11 cellular contexts compared by ENCODE assay signal in genomic region chr16:27321013-27321960, GRCh38. TPM values are rescaled to one million over a fixed set of nuclear protein-coding genes. Genes with fewer than 3 reads are reported as not detected.
DNase-seq lines count a peak whose midpoint lies in the region; TF ChIP-seq lines count a peak whose summit lies in the region.
"Had no signal": no experiment of that assay in that cellular context is flagged by ENCODE, and none has a peak within 500 bp of the region (broad histone marks: within the 10 kb centered on the region; RNA-seq: fewer than 3 reads in every experiment).

No MANE protein-coding gene starts in this region.

- intact Hi-C loops in activated T-helper 2 cell treated with anti-CD3 and anti-CD28 coated beads, Interferon-gamma antibody, Interleukin-2, Interleukin-4, amounts not matched to agents 10 μg/mL and 5 μg/mL and 100 μg/mL, durations not matched to agents 14 hours and 24 hours and 36 hours (cut with micrococcal nuclease): no loop called here
- intact Hi-C loops in ascending aorta (cut with DNase I): no loop called here

- H3K27ac Mint-ChIP-seq in activated T-cell treated with anti-CD3 and anti-CD28 coated beads, Interleukin-2, amount 50 U/mL, for 24 hours: peak overlapping the region; percentile 96
- H3K27ac Mint-ChIP-seq in activated T-helper 2 cell treated with anti-CD3 and anti-CD28 coated beads, Interferon-gamma antibody, Interleukin-2, Interleukin-4, amounts not matched to agents 10 μg/mL and 5 μg/mL and 100 μg/mL, durations not matched to agents 14 hours and 24 hours and 36 hours: peak overlapping the region; percentile 58

- H3K36me3 Mint-ChIP-seq in activated T-cell treated with anti-CD3 and anti-CD28 coated beads, Interleukin-2, amount 50 U/mL, for 24 hours (ENCODE audit: low read depth): peaks cover 98% of the 10 kb centered on the region
- H3K36me3 Mint-ChIP-seq in activated T-helper 2 cell treated with anti-CD3 and anti-CD28 coated beads, Interferon-gamma antibody, Interleukin-2, Interleukin-4, amounts not matched to agents 10 μg/mL and 5 μg/mL and 100 μg/mL, durations not matched to agents 14 hours and 24 hours and 36 hours (ENCODE audit: low read depth): peaks cover 100% of the 10 kb centered on the region

- peak overlapping the region; percentile 31 for H3K27ac ChIP-seq in thymus (ENCODE audit: low read depth)
- peak overlapping the region in 1 of 2 donors; percentile 64 for H3K27ac ChIP-seq in ascending aorta

- DNase-seq in activated T-cell treated with anti-CD3 and anti-CD28 coated beads, Interleukin-2, amount 50 U/mL, for 24 hours: no peak
- no peak for DNase-seq in activated T-cell treated with anti-CD3 and anti-CD28 coated beads, Interleukin-2, amount 50 U/mL, for 1 hour
- DNase-seq in activated T-helper 2 cell treated with anti-CD3 and anti-CD28 coated beads, Interferon-gamma antibody, Interleukin-2, Interleukin-4, amounts not matched to agents 10 μg/mL and 5 μg/mL and 100 μg/mL, durations not matched to agents 14 hours and 24 hours and 36 hours (ENCODE audit: low spot score): no peak
- DNase-seq in hepatic stellate cell (ENCODE audit: low spot score) (peak; percentile 27), SW480 (ENCODE audit: low spot score) (no peak), KG1 (lab: John Stamatoyannopoulos, UW) (no peak), ascending aorta (ENCODE audit: low spot score in 2 of 2) (no peak)
- DNase-seq: activated CD4-positive, alpha-beta T cell treated with anti-CD3 and anti-CD28 coated beads for 4 hours; NCI-H82 had no signal

- H3K9me3 ChIP-seq in thymus (ENCODE audit: control insufficient read depth): no peaks in the 10 kb centered on the region
- no peaks in the 10 kb centered on the region for H3K9me3 ChIP-seq in ascending aorta

- peaks cover 98% of the 10 kb centered on the region for H3K4me1 Mint-ChIP-seq in activated T-cell treated with anti-CD3 and anti-CD28 coated beads, Interleukin-2, amount 50 U/mL, for 24 hours (ENCODE audit: low read depth)
- H3K4me1 Mint-ChIP-seq in activated T-helper 2 cell treated with anti-CD3 and anti-CD28 coated beads, Interferon-gamma antibody, Interleukin-2, Interleukin-4, amounts not matched to agents 10 μg/mL and 5 μg/mL and 100 μg/mL, durations not matched to agents 14 hours and 24 hours and 36 hours (ENCODE audit: low read depth): peaks cover 76% of the 10 kb centered on the region

- peaks cover 11% of the 10 kb centered on the region for H3K4me1 ChIP-seq in thymus (ENCODE audit: control insufficient read depth, insufficient read depth, low read length)
- H3K4me1 ChIP-seq in ascending aorta: peaks cover 8 to 16% of the 10 kb centered on the region in 2 donors

- H3K4me3 ChIP-seq in thymus (ENCODE audit: low read length): no peak overlapping the region
- no peak overlapping the region for H3K4me3 ChIP-seq in ascending aorta
- H3K4me3 ChIP-seq: GM12878 had no signal

- H3K27me3 ChIP-seq in thymus (ENCODE audit: control insufficient read depth, insufficient read depth) (no peaks in the 10 kb centered on the region), ascending aorta (no peaks in the 10 kb centered on the region)

- no peaks in the 10 kb centered on the region for H3K9me3 Mint-ChIP-seq in activated T-cell treated with anti-CD3 and anti-CD28 coated beads, Interleukin-2, amount 50 U/mL, for 24 hours
- H3K9me3 Mint-ChIP-seq in activated T-helper 2 cell treated with anti-CD3 and anti-CD28 coated beads, Interferon-gamma antibody, Interleukin-2, Interleukin-4, amounts not matched to agents 10 μg/mL and 5 μg/mL and 100 μg/mL, durations not matched to agents 14 hours and 24 hours and 36 hours: no peaks in the 10 kb centered on the region

- H3K4me3 Mint-ChIP-seq in activated T-cell treated with anti-CD3 and anti-CD28 coated beads, Interleukin-2, amount 50 U/mL, for 24 hours: peak overlapping the region; percentile 43
- H3K4me3 Mint-ChIP-seq in activated T-helper 2 cell treated with anti-CD3 and anti-CD28 coated beads, Interferon-gamma antibody, Interleukin-2, Interleukin-4, amounts not matched to agents 10 μg/mL and 5 μg/mL and 100 μg/mL, durations not matched to agents 14 hours and 24 hours and 36 hours (ENCODE audit: low read depth): peak overlapping the region; percentile 100

- H3K27me3 Mint-ChIP-seq in activated T-cell treated with anti-CD3 and anti-CD28 coated beads, Interleukin-2, amount 50 U/mL, for 24 hours: no peaks in the 10 kb centered on the region
- no peaks in the 10 kb centered on the region for H3K27me3 Mint-ChIP-seq in activated T-helper 2 cell treated with anti-CD3 and anti-CD28 coated beads, Interferon-gamma antibody, Interleukin-2, Interleukin-4, amounts not matched to agents 10 μg/mL and 5 μg/mL and 100 μg/mL, durations not matched to agents 14 hours and 24 hours and 36 hours (ENCODE audit: low read depth)

- WGBS in thymus: 96% methylated on average over 7 of the region's 7 CpGs

- TF ChIP-seq CTCF in ascending aorta (IDR thresholded peaks at IDR 0.05): no peak

- H3K36me3 ChIP-seq in thymus (ENCODE audit: control insufficient read depth, insufficient read depth) (no peaks in the 10 kb centered on the region), ascending aorta (no peaks in the 10 kb centered on the region)

RNA-seq across cellular contexts. Expression of gene IL4R, which starts 7.5 kb away (rescaled TPM):
- 434 and 437 TPM in 2 replicates for total RNA-seq in activated T-helper 2 cell treated with anti-CD3 and anti-CD28 coated beads, Interferon-gamma antibody, Interleukin-2, Interleukin-4, amounts not matched to agents 10 μg/mL and 5 μg/mL and 100 μg/mL, durations not matched to agents 14 hours and 24 hours and 36 hours
- polyA plus RNA-seq in thymus: 36.8 TPM
- 88.7 TPM for total RNA-seq in ascending aorta

RNA-seq across cellular contexts. Expression of gene NSMCE1, which starts 52.7 kb away (rescaled TPM):
- 186 and 189 TPM in 2 replicates for total RNA-seq in activated T-helper 2 cell treated with anti-CD3 and anti-CD28 coated beads, Interferon-gamma antibody, Interleukin-2, Interleukin-4, amounts not matched to agents 10 μg/mL and 5 μg/mL and 100 μg/mL, durations not matched to agents 14 hours and 24 hours and 36 hours
- 69.5 TPM for polyA plus RNA-seq in thymus
- total RNA-seq in ascending aorta: 6.8 TPM

Comparison
In these comparisons a context has a peak if more than half of its experiments do, and no peak if none do; other contexts are left out.
1. RNA of gene NSMCE1, which starts 52.7 kb away (total RNA-seq): 186 to 189 TPM in activated T-helper 2 cell treated with anti-CD3 and anti-CD28 coated beads, Interferon-gamma antibody, Interleukin-2, Interleukin-4, amounts not matched to agents 10 μg/mL and 5 μg/mL and 100 μg/mL, durations not matched to agents 14 hours and 24 hours and 36 hours; 6.8 TPM in ascending aorta (single experiment); every median in the first group is over 10 times any median in the second.